ENCODE assay signal across 8 cellular contexts in genomic region chr2:199228887-199229819, GRCh38.
DNase-seq lines count a peak whose midpoint lies in the region; ATAC-seq, FAIRE-seq and TF ChIP-seq lines count a peak whose summit lies in the region.

No MANE protein-coding gene starts in this region.

- H3K4me3 ChIP-seq in pancreas, result no peak overlapping the region

- no peaks in the 10 kb centered on the region for H3K27me3 Mint-ChIP-seq in T-helper 2 cell treated with Interferon-gamma antibody and Interleukin-4, amounts not matched to agents 5 μg/mL and 100 μg/mL, for 36 hours (ENCODE audit: low read depth)

- FAIRE-seq in pancreas (lab: Jason Lieb, UNC), result no peak

- no peak overlapping the region for H3K4me3 Mint-ChIP-seq in T-helper 2 cell treated with Interferon-gamma antibody and Interleukin-4, amounts not matched to agents 5 μg/mL and 100 μg/mL, for 36 hours

- 77 to 89% methylated on average over 19 of the region's 19 CpGs for WGBS in pancreas, 2 donors

- H3K36me3 Mint-ChIP-seq in T-helper 2 cell treated with Interferon-gamma antibody and Interleukin-4, amounts not matched to agents 5 μg/mL and 100 μg/mL, for 36 hours (ENCODE audit: low read depth), result no peaks in the 10 kb centered on the region

- H3K9me3 Mint-ChIP-seq in T-helper 2 cell treated with Interferon-gamma antibody and Interleukin-4, amounts not matched to agents 5 μg/mL and 100 μg/mL, for 36 hours, result peaks cover 3% of the 10 kb centered on the region

- H3K27me3 ChIP-seq in pancreas, result no peaks in the 10 kb centered on the region

- no peak for TF ChIP-seq CTCF in pancreas (IDR thresholded peaks at IDR 0.05)

- H3K36me3 ChIP-seq in pancreas, result no peaks in the 10 kb centered on the region

- no peaks in the 10 kb centered on the region for H3K9me3 ChIP-seq in pancreas

- no peak overlapping the region for H3K27ac Mint-ChIP-seq in T-helper 2 cell treated with Interferon-gamma antibody and Interleukin-4, amounts not matched to agents 5 μg/mL and 100 μg/mL, for 36 hours

- H3K27ac ChIP-seq in pancreas, result no peak overlapping the region

- intact Hi-C loops in pancreas (cut with DNase I), result no loop called here

- H3K4me1 Mint-ChIP-seq in T-helper 2 cell treated with Interferon-gamma antibody and Interleukin-4, amounts not matched to agents 5 μg/mL and 100 μg/mL, for 36 hours (ENCODE audit: low read depth), result peaks cover 4% of the 10 kb centered on the region

- no peaks in the 10 kb centered on the region for H3K4me1 ChIP-seq in pancreas

- ATAC-seq in GM19025 (IDR thresholded peaks at IDR 0.05; ENCODE audit: low read depth, unreplicated experiment) (peak; percentile 96), HG03432 (IDR thresholded peaks at IDR 0.05; ENCODE audit: unreplicated experiment) (peak; percentile 98), pancreas (no peak)

- DNase-seq in AG20443 (ENCODE audit: low spot score) (peak; percentile 92), pons (ENCODE audit: low spot score) (peak; percentile 3), NCI-H82 (lab: John Stamatoyannopoulos, UW) (no peak), pancreas (no peak), NCI-H526 treated with DMSO at 0.1 percent for 48 hours (lab: John Stamatoyannopoulos, UW) (no peak)
- DNase-seq in T-helper 2 cell treated with Interferon-gamma antibody and Interleukin-4, amounts not matched to agents 5 μg/mL and 100 μg/mL, for 36 hours (ENCODE audit: low spot score), result peak; percentile 68

Comparison
In these comparisons a context has a peak if more than half of its experiments do, and no peak if none do; other contexts are left out.
1. DNase-seq: peak in AG20443 (single experiment), T-helper 2 cell treated with Interferon-gamma antibody and Interleukin-4, amounts not matched to agents 5 μg/mL and 100 μg/mL, for 36 hours (single experiment) and pons (single experiment); none in NCI-H82 (single experiment), pancreas (0 of 6) and NCI-H526 treated with DMSO at 0.1 percent for 48 hours (single experiment).
2. ATAC-seq: peak in GM19025 (single experiment) and HG03432 (single experiment); none in pancreas (0 of 4).